9 cellular contexts compared by ENCODE assay signal in the genomic region with DNA sequence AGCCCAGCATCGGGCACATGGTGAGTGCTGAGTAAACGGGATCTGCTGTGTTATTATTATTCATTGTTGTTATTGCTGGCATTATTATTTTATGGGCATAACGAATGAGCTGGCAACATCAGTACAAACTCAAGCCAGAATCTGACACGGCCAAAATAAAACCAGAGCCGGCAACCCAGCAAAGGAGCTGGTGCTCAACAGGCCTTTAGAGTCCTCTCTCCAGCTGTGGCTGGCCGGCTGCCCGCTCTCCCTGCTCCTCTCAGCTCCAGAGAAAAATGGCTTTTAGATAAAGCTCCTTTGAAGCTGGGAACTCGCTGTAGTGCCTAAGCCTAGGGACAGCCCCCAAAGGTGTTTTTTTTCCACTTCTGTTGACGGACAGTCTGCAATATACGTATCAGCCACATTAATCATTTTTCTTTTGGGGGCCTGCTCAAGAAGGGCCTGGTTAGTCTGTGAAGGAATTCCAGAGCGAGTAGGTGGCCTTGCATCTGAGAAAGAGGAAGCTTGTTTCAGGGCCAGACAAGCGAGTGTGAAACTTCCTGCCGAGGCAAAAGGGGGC.
DNase-seq lines count a peak whose midpoint lies in the region; ATAC-seq and TF ChIP-seq lines count a peak whose summit lies in the region.
"Had no signal": no experiment of that assay in that cellular context is flagged by ENCODE, and none has a peak within 500 bp of the region (broad histone marks: within the 10 kb centered on the region; RNA-seq: fewer than 3 reads in every experiment).

No MANE protein-coding gene starts in this region.

- TF ChIP-seq CTCF in colonic mucosa (IDR thresholded peaks at IDR 0.05), result no peak

- intact Hi-C loops in colonic mucosa (cut with DNase I), result no loop called here

- H3K36me3 Mint-ChIP-seq in activated naive CD4-positive, alpha-beta T cell treated with anti-CD3 and anti-CD28 coated beads, Interleukin-2, amount 50 U/mL, for 72 hours, result peaks cover 6 to 8% of the 10 kb centered on the region in 2 donors

- H3K27ac Mint-ChIP-seq in activated naive CD4-positive, alpha-beta T cell treated with anti-CD3 and anti-CD28 coated beads, Interleukin-2, amount 50 U/mL, for 72 hours, result no peak overlapping the region

- no peak for ATAC-seq in HG03439 (IDR thresholded peaks at IDR 0.05; ENCODE audit: unreplicated experiment)
- no peak for ATAC-seq in activated naive CD4-positive, alpha-beta T cell treated with anti-CD3 and anti-CD28 coated beads, Interleukin-2, amount 50 U/mL, for 72 hours

- peak overlapping the region in 1 of 2 donors; percentile 16 for H3K9ac ChIP-seq in colonic mucosa (ENCODE audit: low read depth in 2 of 2, low read length in 2 of 2)

- H3K9me3 Mint-ChIP-seq in activated naive CD4-positive, alpha-beta T cell treated with anti-CD3 and anti-CD28 coated beads, Interleukin-2, amount 50 U/mL, for 72 hours, result no peaks in the 10 kb centered on the region

- no peak overlapping the region for H3K4me3 ChIP-seq in colonic mucosa

- no peaks in the 10 kb centered on the region for H3K27me3 ChIP-seq in colonic mucosa

- H3K9me3 ChIP-seq in colonic mucosa, result no peaks in the 10 kb centered on the region

- no peaks in the 10 kb centered on the region for H3K36me3 ChIP-seq in colonic mucosa

- DNase-seq in Ammon's horn (ENCODE audit: low spot score), result peak; percentile 87
- DNase-seq in LHCN-M2 (ENCODE audit: low read depth), result peak; percentile 66
- DNase-seq in colonic mucosa, result no peak
- peak; percentile 76 for DNase-seq in myocyte (ENCODE audit: low read depth)
- no peak for DNase-seq in COR-L47 (lab: John Stamatoyannopoulos, UW)
- no peak for DNase-seq in activated naive CD4-positive, alpha-beta T cell treated with anti-CD3 and anti-CD28 coated beads, Interleukin-2, amount 50 U/mL, for 72 hours (ENCODE audit: low spot score in 2 of 2)
- no peak for DNase-seq in DMS153 treated with DMSO at 0.1 percent for 48 hours (lab: John Stamatoyannopoulos, UW; ENCODE audit: unreplicated experiment)
- DNase-seq: SW 1271 had no signal

- H3K27ac ChIP-seq in colonic mucosa, result peak overlapping the region; percentile 60

- peaks cover 2% of the 10 kb centered on the region for H3K4me1 ChIP-seq in colonic mucosa

Comparison
In these comparisons a context has a peak if more than half of its experiments do, and no peak if none do; other contexts are left out.
1. DNase-seq: peak in Ammon's horn (single experiment), LHCN-M2 (single experiment) and myocyte (single experiment); none in colonic mucosa (single experiment), COR-L47 (single experiment), activated naive CD4-positive, alpha-beta T cell treated with anti-CD3 and anti-CD28 coated beads, Interleukin-2, amount 50 U/mL, for 72 hours (0 of 2) and DMS153 treated with DMSO at 0.1 percent for 48 hours (single experiment).